In genomic region chr20:31679357-31680285, GRCh38 we compare ENCODE assay signal across 1 cellular context.
A peak's percentile ranks its signal among the peaks of the same experiment; 100 is the strongest.
TF ChIP-seq lines count a peak whose summit lies in the region.

No MANE protein-coding gene starts in this region.

TF ChIP-seq in HepG2, 621 proteins besides CTCF, POLR2A, EP300 and RAD21 (continued from another document and continues in another):
- TF ChIP-seq CEBPG (CRISPR knock-in tag; IDR thresholded peaks at IDR 0.05), result peak; percentile 34; the same call in 1 of the 2 replicates
- TF ChIP-seq DPF2 (CRISPR knock-in tag; IDR thresholded peaks at IDR 0.05; ENCODE audit: borderline replicate concordance, low read depth), result peak; percentile 38; the same call in 1 of the 2 replicates
- TF ChIP-seq ARID3A (IDR thresholded peaks at IDR 0.05; ENCODE audit: low read depth, low read length), result peak; percentile 35; the same call in 1 of the 2 replicates
- 0 out of 2 replicates have a peak, but pooled peaks have one; percentile 37 for TF ChIP-seq ZNF564 (CRISPR knock-in tag; IDR thresholded peaks at IDR 0.05)
- 0 out of 2 replicates have a peak, but pooled peaks have one; percentile 36 for TF ChIP-seq BRD4 (CRISPR knock-in tag; IDR thresholded peaks at IDR 0.05)
- TF ChIP-seq ZNF230 (CRISPR knock-in tag; IDR thresholded peaks at IDR 0.05), result 0 out of 2 replicates have a peak, but pooled peaks have one; percentile 68
- TF ChIP-seq NCOA2 (CRISPR knock-in tag; IDR thresholded peaks at IDR 0.05), result peak; percentile 38; the same call in 1 of the 2 replicates
- peak; percentile 41; the same call in 1 of the 2 replicates for TF ChIP-seq SAP130 (CRISPR knock-in tag; IDR thresholded peaks at IDR 0.05; ENCODE audit: low read depth)
- 0 out of 2 replicates have a peak, but pooled peaks have one; percentile 57 for TF ChIP-seq ZNF430 (CRISPR knock-in tag; IDR thresholded peaks at IDR 0.05)
- TF ChIP-seq KDM3A (CRISPR knock-in tag; IDR thresholded peaks at IDR 0.05; ENCODE audit: low read depth), result peak; percentile 75; the same call in 1 of the 2 replicates
- TF ChIP-seq, protein P1, sequence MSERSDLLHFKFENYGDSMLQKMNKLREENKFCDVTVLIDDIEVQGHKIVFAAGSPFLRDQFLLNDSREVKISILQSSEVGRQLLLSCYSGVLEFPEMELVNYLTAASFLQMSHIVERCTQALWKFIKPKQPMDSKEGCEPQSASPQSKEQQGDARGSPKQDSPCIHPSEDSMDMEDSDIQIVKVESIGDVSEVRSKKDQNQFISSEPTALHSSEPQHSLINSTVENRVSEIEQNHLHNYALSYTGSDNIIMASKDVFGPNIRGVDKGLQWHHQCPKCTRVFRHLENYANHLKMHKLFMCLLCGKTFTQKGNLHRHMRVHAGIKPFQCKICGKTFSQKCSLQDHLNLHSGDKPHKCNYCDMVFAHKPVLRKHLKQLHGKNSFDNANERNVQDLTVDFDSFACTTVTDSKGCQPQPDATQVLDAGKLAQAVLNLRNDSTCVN (CRISPR knock-in tag; IDR thresholded peaks at IDR 0.05; ENCODE audit: borderline replicate concordance), result peak; percentile 27; the same call in 1 of the 2 replicates
- TF ChIP-seq MXD3 (CRISPR knock-in tag; IDR thresholded peaks at IDR 0.05), result 0 out of 2 replicates have a peak, but pooled peaks have one; percentile 15
- 0 out of 2 replicates have a peak, but pooled peaks have one; percentile 37 for TF ChIP-seq KLF9 (CRISPR knock-in tag; IDR thresholded peaks at IDR 0.05; ENCODE audit: low read depth)
- TF ChIP-seq, protein P2, sequence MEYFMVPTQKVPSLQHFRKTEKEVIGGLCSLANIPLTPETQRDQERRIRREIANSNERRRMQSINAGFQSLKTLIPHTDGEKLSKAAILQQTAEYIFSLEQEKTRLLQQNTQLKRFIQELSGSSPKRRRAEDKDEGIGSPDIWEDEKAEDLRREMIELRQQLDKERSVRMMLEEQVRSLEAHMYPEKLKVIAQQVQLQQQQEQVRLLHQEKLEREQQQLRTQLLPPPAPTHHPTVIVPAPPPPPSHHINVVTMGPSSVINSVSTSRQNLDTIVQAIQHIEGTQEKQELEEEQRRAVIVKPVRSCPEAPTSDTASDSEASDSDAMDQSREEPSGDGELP (IDR thresholded peaks at IDR 0.05; ENCODE audit: borderline replicate concordance, low read depth), result peak; percentile 86
- 0 out of 2 replicates have a peak, but pooled peaks have one; percentile 58 for TF ChIP-seq ZNF501 (CRISPR knock-in tag; IDR thresholded peaks at IDR 0.05)
- TF ChIP-seq HIVEP1 (CRISPR knock-in tag; IDR thresholded peaks at IDR 0.05), result 0 out of 2 replicates have a peak, but pooled peaks have one; percentile 5
- TF ChIP-seq, protein P3, sequence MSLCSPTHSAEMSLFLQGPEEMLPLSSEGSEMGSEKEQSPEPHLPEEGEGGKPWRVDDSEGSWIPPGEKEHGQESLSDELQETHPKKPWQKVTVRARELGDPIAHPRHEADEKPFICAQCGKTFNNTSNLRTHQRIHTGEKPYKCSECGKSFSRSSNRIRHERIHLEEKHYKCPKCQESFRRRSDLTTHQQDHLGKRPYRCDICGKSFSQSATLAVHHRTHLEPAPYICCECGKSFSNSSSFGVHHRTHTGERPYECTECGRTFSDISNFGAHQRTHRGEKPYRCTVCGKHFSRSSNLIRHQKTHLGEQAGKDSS (CRISPR knock-in tag; IDR thresholded peaks at IDR 0.05; ENCODE audit: borderline replicate concordance, low read depth), result 0 out of 2 replicates have a peak, but pooled peaks have one; percentile 16
- TF ChIP-seq ZNF292 (CRISPR knock-in tag; IDR thresholded peaks at IDR 0.05; ENCODE audit: borderline replicate concordance, low read depth), result 0 out of 2 replicates have a peak, but pooled peaks have one; percentile 8
- peak; percentile 36; the same call in 1 of the 2 replicates for TF ChIP-seq MED1 (CRISPR knock-in tag; IDR thresholded peaks at IDR 0.05)
- TF ChIP-seq ZNF549 (CRISPR knock-in tag; IDR thresholded peaks at IDR 0.05), result 0 out of 2 replicates have a peak, but pooled peaks have one; percentile 76
- TF ChIP-seq ATM (IDR thresholded peaks at IDR 0.05; ENCODE audit: borderline replicate concordance), result no peak
- TF ChIP-seq, protein P4, sequence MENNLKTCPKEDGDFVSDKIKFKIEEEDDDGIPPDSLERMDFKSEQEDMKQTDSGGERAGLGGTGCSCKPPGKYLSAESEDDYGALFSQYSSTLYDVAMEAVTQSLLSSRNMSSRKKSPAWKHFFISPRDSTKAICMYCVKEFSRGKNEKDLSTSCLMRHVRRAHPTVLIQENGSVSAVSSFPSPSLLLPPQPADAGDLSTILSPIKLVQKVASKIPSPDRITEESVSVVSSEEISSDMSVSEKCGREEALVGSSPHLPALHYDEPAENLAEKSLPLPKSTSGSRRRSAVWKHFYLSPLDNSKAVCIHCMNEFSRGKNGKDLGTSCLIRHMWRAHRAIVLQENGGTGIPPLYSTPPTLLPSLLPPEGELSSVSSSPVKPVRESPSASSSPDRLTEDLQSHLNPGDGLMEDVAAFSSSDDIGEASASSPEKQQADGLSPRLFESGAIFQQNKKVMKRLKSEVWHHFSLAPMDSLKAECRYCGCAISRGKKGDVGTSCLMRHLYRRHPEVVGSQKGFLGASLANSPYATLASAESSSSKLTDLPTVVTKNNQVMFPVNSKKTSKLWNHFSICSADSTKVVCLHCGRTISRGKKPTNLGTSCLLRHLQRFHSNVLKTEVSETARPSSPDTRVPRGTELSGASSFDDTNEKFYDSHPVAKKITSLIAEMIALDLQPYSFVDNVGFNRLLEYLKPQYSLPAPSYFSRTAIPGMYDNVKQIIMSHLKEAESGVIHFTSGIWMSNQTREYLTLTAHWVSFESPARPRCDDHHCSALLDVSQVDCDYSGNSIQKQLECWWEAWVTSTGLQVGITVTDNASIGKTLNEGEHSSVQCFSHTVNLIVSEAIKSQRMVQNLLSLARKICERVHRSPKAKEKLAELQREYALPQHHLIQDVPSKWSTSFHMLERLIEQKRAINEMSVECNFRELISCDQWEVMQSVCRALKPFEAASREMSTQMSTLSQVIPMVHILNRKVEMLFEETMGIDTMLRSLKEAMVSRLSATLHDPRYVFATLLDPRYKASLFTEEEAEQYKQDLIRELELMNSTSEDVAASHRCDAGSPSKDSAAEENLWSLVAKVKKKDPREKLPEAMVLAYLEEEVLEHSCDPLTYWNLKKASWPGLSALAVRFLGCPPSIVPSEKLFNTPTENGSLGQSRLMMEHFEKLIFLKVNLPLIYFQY (CRISPR knock-in tag; IDR thresholded peaks at IDR 0.05; ENCODE audit: borderline replicate concordance), result 0 out of 2 replicates have a peak, but pooled peaks have one; percentile 54
- peak; percentile 76; the same call in 1 of the 2 replicates for TF ChIP-seq ZNF788 (CRISPR knock-in tag; IDR thresholded peaks at IDR 0.05; ENCODE audit: borderline replicate concordance)
- TF ChIP-seq, protein P5, sequence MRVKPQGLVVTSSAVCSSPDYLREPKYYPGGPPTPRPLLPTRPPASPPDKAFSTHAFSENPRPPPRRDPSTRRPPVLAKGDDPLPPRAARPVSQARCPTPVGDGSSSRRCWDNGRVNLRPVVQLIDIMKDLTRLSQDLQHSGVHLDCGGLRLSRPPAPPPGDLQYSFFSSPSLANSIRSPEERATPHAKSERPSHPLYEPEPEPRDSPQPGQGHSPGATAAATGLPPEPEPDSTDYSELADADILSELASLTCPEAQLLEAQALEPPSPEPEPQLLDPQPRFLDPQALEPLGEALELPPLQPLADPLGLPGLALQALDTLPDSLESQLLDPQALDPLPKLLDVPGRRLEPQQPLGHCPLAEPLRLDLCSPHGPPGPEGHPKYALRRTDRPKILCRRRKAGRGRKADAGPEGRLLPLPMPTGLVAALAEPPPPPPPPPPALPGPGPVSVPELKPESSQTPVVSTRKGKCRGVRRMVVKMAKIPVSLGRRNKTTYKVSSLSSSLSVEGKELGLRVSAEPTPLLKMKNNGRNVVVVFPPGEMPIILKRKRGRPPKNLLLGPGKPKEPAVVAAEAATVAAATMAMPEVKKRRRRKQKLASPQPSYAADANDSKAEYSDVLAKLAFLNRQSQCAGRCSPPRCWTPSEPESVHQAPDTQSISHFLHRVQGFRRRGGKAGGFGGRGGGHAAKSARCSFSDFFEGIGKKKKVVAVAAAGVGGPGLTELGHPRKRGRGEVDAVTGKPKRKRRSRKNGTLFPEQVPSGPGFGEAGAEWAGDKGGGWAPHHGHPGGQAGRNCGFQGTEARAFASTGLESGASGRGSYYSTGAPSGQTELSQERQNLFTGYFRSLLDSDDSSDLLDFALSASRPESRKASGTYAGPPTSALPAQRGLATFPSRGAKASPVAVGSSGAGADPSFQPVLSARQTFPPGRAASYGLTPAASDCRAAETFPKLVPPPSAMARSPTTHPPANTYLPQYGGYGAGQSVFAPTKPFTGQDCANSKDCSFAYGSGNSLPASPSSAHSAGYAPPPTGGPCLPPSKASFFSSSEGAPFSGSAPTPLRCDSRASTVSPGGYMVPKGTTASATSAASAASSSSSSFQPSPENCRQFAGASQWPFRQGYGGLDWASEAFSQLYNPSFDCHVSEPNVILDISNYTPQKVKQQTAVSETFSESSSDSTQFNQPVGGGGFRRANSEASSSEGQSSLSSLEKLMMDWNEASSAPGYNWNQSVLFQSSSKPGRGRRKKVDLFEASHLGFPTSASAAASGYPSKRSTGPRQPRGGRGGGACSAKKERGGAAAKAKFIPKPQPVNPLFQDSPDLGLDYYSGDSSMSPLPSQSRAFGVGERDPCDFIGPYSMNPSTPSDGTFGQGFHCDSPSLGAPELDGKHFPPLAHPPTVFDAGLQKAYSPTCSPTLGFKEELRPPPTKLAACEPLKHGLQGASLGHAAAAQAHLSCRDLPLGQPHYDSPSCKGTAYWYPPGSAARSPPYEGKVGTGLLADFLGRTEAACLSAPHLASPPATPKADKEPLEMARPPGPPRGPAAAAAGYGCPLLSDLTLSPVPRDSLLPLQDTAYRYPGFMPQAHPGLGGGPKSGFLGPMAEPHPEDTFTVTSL (CRISPR knock-in tag; IDR thresholded peaks at IDR 0.05; ENCODE audit: borderline replicate concordance), result peak; percentile 76; the same call in 1 of the 2 replicates
- TF ChIP-seq KDM5B (CRISPR knock-in tag; IDR thresholded peaks at IDR 0.05; ENCODE audit: borderline replicate concordance), result peak; percentile 46; the same call in 1 of the 2 replicates
- TF ChIP-seq, protein P6, sequence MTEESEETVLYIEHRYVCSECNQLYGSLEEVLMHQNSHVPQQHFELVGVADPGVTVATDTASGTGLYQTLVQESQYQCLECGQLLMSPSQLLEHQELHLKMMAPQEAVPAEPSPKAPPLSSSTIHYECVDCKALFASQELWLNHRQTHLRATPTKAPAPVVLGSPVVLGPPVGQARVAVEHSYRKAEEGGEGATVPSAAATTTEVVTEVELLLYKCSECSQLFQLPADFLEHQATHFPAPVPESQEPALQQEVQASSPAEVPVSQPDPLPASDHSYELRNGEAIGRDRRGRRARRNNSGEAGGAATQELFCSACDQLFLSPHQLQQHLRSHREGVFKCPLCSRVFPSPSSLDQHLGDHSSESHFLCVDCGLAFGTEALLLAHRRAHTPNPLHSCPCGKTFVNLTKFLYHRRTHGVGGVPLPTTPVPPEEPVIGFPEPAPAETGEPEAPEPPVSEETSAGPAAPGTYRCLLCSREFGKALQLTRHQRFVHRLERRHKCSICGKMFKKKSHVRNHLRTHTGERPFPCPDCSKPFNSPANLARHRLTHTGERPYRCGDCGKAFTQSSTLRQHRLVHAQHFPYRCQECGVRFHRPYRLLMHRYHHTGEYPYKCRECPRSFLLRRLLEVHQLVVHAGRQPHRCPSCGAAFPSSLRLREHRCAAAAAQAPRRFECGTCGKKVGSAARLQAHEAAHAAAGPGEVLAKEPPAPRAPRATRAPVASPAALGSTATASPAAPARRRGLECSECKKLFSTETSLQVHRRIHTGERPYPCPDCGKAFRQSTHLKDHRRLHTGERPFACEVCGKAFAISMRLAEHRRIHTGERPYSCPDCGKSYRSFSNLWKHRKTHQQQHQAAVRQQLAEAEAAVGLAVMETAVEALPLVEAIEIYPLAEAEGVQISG (CRISPR knock-in tag; IDR thresholded peaks at IDR 0.05), result peak; percentile 41
- TF ChIP-seq, protein P7, sequence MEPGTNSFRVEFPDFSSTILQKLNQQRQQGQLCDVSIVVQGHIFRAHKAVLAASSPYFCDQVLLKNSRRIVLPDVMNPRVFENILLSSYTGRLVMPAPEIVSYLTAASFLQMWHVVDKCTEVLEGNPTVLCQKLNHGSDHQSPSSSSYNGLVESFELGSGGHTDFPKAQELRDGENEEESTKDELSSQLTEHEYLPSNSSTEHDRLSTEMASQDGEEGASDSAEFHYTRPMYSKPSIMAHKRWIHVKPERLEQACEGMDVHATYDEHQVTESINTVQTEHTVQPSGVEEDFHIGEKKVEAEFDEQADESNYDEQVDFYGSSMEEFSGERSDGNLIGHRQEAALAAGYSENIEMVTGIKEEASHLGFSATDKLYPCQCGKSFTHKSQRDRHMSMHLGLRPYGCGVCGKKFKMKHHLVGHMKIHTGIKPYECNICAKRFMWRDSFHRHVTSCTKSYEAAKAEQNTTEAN (CRISPR knock-in tag; conservative IDR thresholded peaks at IDR 0.05), result peak; percentile 32; the same call in 1 of the 2 replicates
- 0 out of 2 replicates have a peak, but pooled peaks have one; percentile 10 for TF ChIP-seq ZNF362 (CRISPR knock-in tag; IDR thresholded peaks at IDR 0.05; ENCODE audit: borderline replicate concordance)
- no peak for TF ChIP-seq ZNF546 (CRISPR knock-in tag; conservative IDR thresholded peaks at IDR 0.05)
- TF ChIP-seq MIXL1 (CRISPR knock-in tag; IDR thresholded peaks at IDR 0.05), result 0 out of 2 replicates have a peak, but pooled peaks have one; percentile 30
- TF ChIP-seq NR2F6 (IDR thresholded peaks at IDR 0.05), result 0 out of 2 replicates have a peak, but pooled peaks have one; percentile 16
- no peak; the same call in 1 of the 2 replicates for TF ChIP-seq NR2F6 (CRISPR knock-in tag; IDR thresholded peaks at IDR 0.05)
- TF ChIP-seq SATB2 (CRISPR knock-in tag; IDR thresholded peaks at IDR 0.05), result 0 out of 2 replicates have a peak, but pooled peaks have one; percentile 51
